Comparison of ENCODE assay signal across 1 cellular context in genomic region chr2:239830718-239831271, GRCh38.
TF ChIP-seq lines count a peak whose summit lies in the region.

No MANE protein-coding gene starts in this region.

TF ChIP-seq in HCT116, 20 proteins besides CTCF, POLR2A, EP300 and RAD21 (continued from another document):
- TF ChIP-seq REST (IDR thresholded peaks at IDR 0.05; ENCODE audit: low read depth) (no peak), FOSL1 (IDR thresholded peaks at IDR 0.05; ENCODE audit: low read depth) (no peak)
